22 cellular contexts compared by ENCODE assay signal in the genomic region with DNA sequence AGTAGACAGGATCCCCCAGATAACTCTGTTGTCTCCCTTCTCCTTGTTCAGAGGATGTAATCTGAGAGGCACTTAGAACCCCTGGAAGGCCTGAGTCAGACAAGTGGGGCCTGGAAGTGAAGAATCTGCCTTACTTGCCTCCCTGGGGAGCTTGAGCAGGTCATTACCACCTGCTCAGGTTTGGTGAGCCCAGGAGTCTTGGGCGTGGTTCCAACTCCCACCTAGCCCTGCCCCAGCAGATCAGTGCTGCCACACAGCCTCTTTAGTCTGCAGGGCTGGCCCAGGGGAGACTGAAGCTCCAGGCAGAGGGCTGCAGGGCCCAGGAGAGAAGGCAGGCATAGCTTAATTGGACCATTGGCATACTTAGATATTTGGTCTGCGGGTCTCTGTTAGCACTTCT.
DNase-seq lines count a peak whose midpoint lies in the region; ATAC-seq and TF ChIP-seq lines count a peak whose summit lies in the region.
"Had no signal": no experiment of that assay in that cellular context is flagged by ENCODE, and none has a peak within 500 bp of the region (broad histone marks: within the 10 kb centered on the region; RNA-seq: fewer than 3 reads in every experiment).

No MANE protein-coding gene starts in this region.

- CTCF ChIA-PET in CD8-positive, alpha-beta T cell (lab: Charles Lee), result interaction anchor here (1.4 kb wide), 1 partner anchor 13 kb away, joined by 3 read pairs; no protein-coding TSS in a partner anchor

- intact Hi-C loops in CD8-positive, alpha-beta T cell (cut with DNase I, micrococcal nuclease), result no loop called here

- H3K27me3 Mint-ChIP-seq in GM23338 (ENCODE audit: insufficient read depth, low read depth, poor library complexity) (peaks cover 4% of the 10 kb centered on the region), glutamatergic neuron (ENCODE audit: unreplicated experiment) (no peaks in the 10 kb centered on the region)
- peaks cover 2% of the 10 kb centered on the region for H3K27me3 Mint-ChIP-seq in CD8-positive, alpha-beta T cell (ENCODE audit: low read depth)

- H3K4me3 Mint-ChIP-seq in GM23338 (no peak overlapping the region), glutamatergic neuron (ENCODE audit: unreplicated experiment) (no peak overlapping the region)
- no peak overlapping the region for H3K4me3 Mint-ChIP-seq in CD8-positive, alpha-beta T cell
- H3K4me3 Mint-ChIP-seq: T-helper 2 cell treated with Interferon-gamma antibody and Interleukin-4, amounts not matched to agents 5 μg/mL and 100 μg/mL, for 36 hours had no signal

- no peak overlapping the region for H2AFZ ChIP-seq in GM23338

- H3K79me2 ChIP-seq in GM23338 (replicated peaks; ENCODE audit: insufficient read depth), result no peaks in the 10 kb centered on the region

- H3K4me1 ChIP-seq in GM23338 (ENCODE audit: insufficient read depth), result no peaks in the 10 kb centered on the region; the same call in 1 of the 2 replicates
- H3K4me1 ChIP-seq in CD8-positive, alpha-beta T cell (ENCODE audit: insufficient read depth, low read length), result no peaks in the 10 kb centered on the region
- H3K4me1 ChIP-seq: BLaER1 treated with 17β-estradiol and CSF1 and Interleukin-3, amounts not matched to agents 10 nM and 100 nM had no signal

- no peaks in the 10 kb centered on the region for H3K9me3 ChIP-seq in CD8-positive, alpha-beta T cell (ENCODE audit: low read length)
- H3K9me3 ChIP-seq: BLaER1 treated with 17β-estradiol and CSF1 and Interleukin-3, amounts not matched to agents 10 nM and 100 nM; SK-N-SH had no signal

- no peak overlapping the region for H3K4me2 ChIP-seq in GM23338
- H3K4me2 ChIP-seq: BLaER1 treated with 17β-estradiol and CSF1 and Interleukin-3, amounts not matched to agents 10 nM and 100 nM; SK-N-SH had no signal

- H4K20me1 ChIP-seq in GM23338 (replicated peaks; ENCODE audit: insufficient read depth), result no peaks in the 10 kb centered on the region
- H4K20me1 ChIP-seq: BLaER1 treated with 17β-estradiol and CSF1 and Interleukin-3, amounts not matched to agents 10 nM and 100 nM had no signal

- ATAC-seq in GM23338 (peak; percentile 78), GM21723 (IDR thresholded peaks at IDR 0.05; ENCODE audit: unreplicated experiment) (no peak)
- no peak for ATAC-seq in CD8-positive, alpha-beta T cell
- ATAC-seq: HepG2, PC-3 had no signal

- H3K36me3 Mint-ChIP-seq in GM23338 (ENCODE audit: low read depth), result no peaks in the 10 kb centered on the region
- no peaks in the 10 kb centered on the region for H3K36me3 Mint-ChIP-seq in glutamatergic neuron (ENCODE audit: unreplicated experiment)
- no peaks in the 10 kb centered on the region for H3K36me3 Mint-ChIP-seq in CD8-positive, alpha-beta T cell

- H3K4me1 Mint-ChIP-seq in GM23338 (peaks cover 8% of the 10 kb centered on the region; the same call in 2 of the 3 replicates), glutamatergic neuron (ENCODE audit: low read depth, unreplicated experiment) (peaks cover 2% of the 10 kb centered on the region)
- no peaks in the 10 kb centered on the region for H3K4me1 Mint-ChIP-seq in CD8-positive, alpha-beta T cell (ENCODE audit: low read depth)

- no peak for TF ChIP-seq CTCF in GM23338 (conservative IDR thresholded peaks at IDR 0.05; ENCODE audit: low read depth in 2 of 2)
- no peak for TF ChIP-seq CTCF in glutamatergic neuron (IDR thresholded peaks at IDR 0.05; ENCODE audit: partially characterized antibody, unreplicated experiment)
- TF ChIP-seq CTCF in CD8-positive, alpha-beta T cell (IDR thresholded peaks at IDR 0.05), result no peak

- no peaks in the 10 kb centered on the region for H3K36me3 ChIP-seq in GM23338 (ENCODE audit: insufficient read depth)
- H3K36me3 ChIP-seq in CD8-positive, alpha-beta T cell (ENCODE audit: insufficient read depth, low read length), result no peaks in the 10 kb centered on the region
- H3K36me3 ChIP-seq: BLaER1 treated with 17β-estradiol and CSF1 and Interleukin-3, amounts not matched to agents 10 nM and 100 nM had no signal

- H3K27ac ChIP-seq in GM23338 (ENCODE audit: low read depth), result no peak overlapping the region
- no peak overlapping the region for H3K27ac ChIP-seq in CD8-positive, alpha-beta T cell (ENCODE audit: low read depth, low read length)
- H3K27ac ChIP-seq: BLaER1 treated with 17β-estradiol and CSF1 and Interleukin-3, amounts not matched to agents 10 nM and 100 nM had no signal

- H3F3A ChIP-seq in GM23338 (replicated peaks; ENCODE audit: low read depth), result no peaks in the 10 kb centered on the region

- no peak overlapping the region for H3K4me3 ChIP-seq in GM23338
- no peak overlapping the region for H3K4me3 ChIP-seq in CD8-positive, alpha-beta T cell (ENCODE audit: low read depth, low read length)
- H3K4me3 ChIP-seq: BLaER1 treated with 17β-estradiol and CSF1 and Interleukin-3, amounts not matched to agents 10 nM and 100 nM had no signal

- H3K9me3 Mint-ChIP-seq in GM23338, result no peaks in the 10 kb centered on the region
- peaks cover 2% of the 10 kb centered on the region for H3K9me3 Mint-ChIP-seq in glutamatergic neuron (ENCODE audit: unreplicated experiment)
- H3K9me3 Mint-ChIP-seq in CD8-positive, alpha-beta T cell, result no peaks in the 10 kb centered on the region
- H3K9me3 Mint-ChIP-seq: T-helper 2 cell treated with Interferon-gamma antibody and Interleukin-4, amounts not matched to agents 5 μg/mL and 100 μg/mL, for 36 hours had no signal

- peaks cover 15% of the 10 kb centered on the region; the same call in 1 of the 2 replicates for H3K9me2 ChIP-seq in GM23338 (ENCODE audit: insufficient read depth)
- H3K9me2 ChIP-seq: SK-N-SH had no signal

- POLR2A ChIA-PET in CD8-positive, alpha-beta T cell (lab: Charles Lee), result no interaction called here

- H3K27ac Mint-ChIP-seq in GM23338, result no peak overlapping the region; the same call in 1 of the 2 replicates
- no peak overlapping the region for H3K27ac Mint-ChIP-seq in glutamatergic neuron (ENCODE audit: unreplicated experiment)
- H3K27ac Mint-ChIP-seq in CD8-positive, alpha-beta T cell, result no peak overlapping the region
- H3K27ac Mint-ChIP-seq: T-helper 2 cell treated with Interferon-gamma antibody and Interleukin-4, amounts not matched to agents 5 μg/mL and 100 μg/mL, for 36 hours had no signal

- no peaks in the 10 kb centered on the region for H3K27me3 ChIP-seq in GM23338 (ENCODE audit: insufficient read depth)
- no peaks in the 10 kb centered on the region for H3K27me3 ChIP-seq in CD8-positive, alpha-beta T cell (ENCODE audit: insufficient read depth, low read length)
- H3K27me3 ChIP-seq: BLaER1 treated with 17β-estradiol and CSF1 and Interleukin-3, amounts not matched to agents 10 nM and 100 nM had no signal

- DNase-seq in COR-L47 (lab: John Stamatoyannopoulos, UW) (peak; percentile 29), GM23338 (ENCODE audit: low spot score) (peak; percentile 12), NCI-H2171 (lab: John Stamatoyannopoulos, UW) (peak; percentile 73), glutamatergic neuron (peak; percentile 19), cerebellar cortex (ENCODE audit: low spot score) (no peak), dedifferentiated amniotic fluid mesenchymal stem cell (ENCODE audit: extremely low spot score) (no peak)
- no peak for DNase-seq in CD8-positive, alpha-beta T cell
- DNase-seq: GF-D8, GOT3, KBM-7, NCI-H146, NCI-H2081, NCI-H446 treated with DMSO at 0.1 percent for 48 hours, NCI-H82, PC-3, RPMI8226, SHP77 treated with DMSO at 0.1 percent for 48 hours, SK-N-SH had no signal

TF ChIP-seq in GM23338, 12 proteins besides CTCF, POLR2A, EP300 and RAD21 (continues in another document):
- TF ChIP-seq, protein P1, sequence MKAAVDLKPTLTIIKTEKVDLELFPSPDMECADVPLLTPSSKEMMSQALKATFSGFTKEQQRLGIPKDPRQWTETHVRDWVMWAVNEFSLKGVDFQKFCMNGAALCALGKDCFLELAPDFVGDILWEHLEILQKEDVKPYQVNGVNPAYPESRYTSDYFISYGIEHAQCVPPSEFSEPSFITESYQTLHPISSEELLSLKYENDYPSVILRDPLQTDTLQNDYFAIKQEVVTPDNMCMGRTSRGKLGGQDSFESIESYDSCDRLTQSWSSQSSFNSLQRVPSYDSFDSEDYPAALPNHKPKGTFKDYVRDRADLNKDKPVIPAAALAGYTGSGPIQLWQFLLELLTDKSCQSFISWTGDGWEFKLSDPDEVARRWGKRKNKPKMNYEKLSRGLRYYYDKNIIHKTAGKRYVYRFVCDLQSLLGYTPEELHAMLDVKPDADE (IDR thresholded peaks at IDR 0.05), result no peak
- no peak for TF ChIP-seq JUNB (IDR thresholded peaks at IDR 0.05; ENCODE audit: unreplicated experiment)
- TF ChIP-seq ZNF331 (CRISPR knock-in tag; IDR thresholded peaks at IDR 0.05; ENCODE audit: low read depth), result no peak
- no peak for TF ChIP-seq STAT1 (IDR thresholded peaks at IDR 0.05; ENCODE audit: unreplicated experiment)
- TF ChIP-seq CREB1 (CRISPR knock-in tag; IDR thresholded peaks at IDR 0.05; ENCODE audit: low read depth), result no peak
- no peak for TF ChIP-seq EZH2phosphoT487 (IDR thresholded peaks at IDR 0.05; ENCODE audit: unreplicated experiment)
- TF ChIP-seq NANOG (IDR thresholded peaks at IDR 0.05; ENCODE audit: borderline replicate concordance), result no peak
- TF ChIP-seq, protein P2, sequence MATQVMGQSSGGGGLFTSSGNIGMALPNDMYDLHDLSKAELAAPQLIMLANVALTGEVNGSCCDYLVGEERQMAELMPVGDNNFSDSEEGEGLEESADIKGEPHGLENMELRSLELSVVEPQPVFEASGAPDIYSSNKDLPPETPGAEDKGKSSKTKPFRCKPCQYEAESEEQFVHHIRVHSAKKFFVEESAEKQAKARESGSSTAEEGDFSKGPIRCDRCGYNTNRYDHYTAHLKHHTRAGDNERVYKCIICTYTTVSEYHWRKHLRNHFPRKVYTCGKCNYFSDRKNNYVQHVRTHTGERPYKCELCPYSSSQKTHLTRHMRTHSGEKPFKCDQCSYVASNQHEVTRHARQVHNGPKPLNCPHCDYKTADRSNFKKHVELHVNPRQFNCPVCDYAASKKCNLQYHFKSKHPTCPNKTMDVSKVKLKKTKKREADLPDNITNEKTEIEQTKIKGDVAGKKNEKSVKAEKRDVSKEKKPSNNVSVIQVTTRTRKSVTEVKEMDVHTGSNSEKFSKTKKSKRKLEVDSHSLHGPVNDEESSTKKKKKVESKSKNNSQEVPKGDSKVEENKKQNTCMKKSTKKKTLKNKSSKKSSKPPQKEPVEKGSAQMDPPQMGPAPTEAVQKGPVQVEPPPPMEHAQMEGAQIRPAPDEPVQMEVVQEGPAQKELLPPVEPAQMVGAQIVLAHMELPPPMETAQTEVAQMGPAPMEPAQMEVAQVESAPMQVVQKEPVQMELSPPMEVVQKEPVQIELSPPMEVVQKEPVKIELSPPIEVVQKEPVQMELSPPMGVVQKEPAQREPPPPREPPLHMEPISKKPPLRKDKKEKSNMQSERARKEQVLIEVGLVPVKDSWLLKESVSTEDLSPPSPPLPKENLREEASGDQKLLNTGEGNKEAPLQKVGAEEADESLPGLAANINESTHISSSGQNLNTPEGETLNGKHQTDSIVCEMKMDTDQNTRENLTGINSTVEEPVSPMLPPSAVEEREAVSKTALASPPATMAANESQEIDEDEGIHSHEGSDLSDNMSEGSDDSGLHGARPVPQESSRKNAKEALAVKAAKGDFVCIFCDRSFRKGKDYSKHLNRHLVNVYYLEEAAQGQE (IDR thresholded peaks at IDR 0.05; ENCODE audit: unreplicated experiment), result no peak
- TF ChIP-seq EZH2 (IDR thresholded peaks at IDR 0.05; ENCODE audit: low read depth, unreplicated experiment), result no peak
- TF ChIP-seq ZNF114 (CRISPR knock-in tag; IDR thresholded peaks at IDR 0.05), result no peak

Comparison
In these comparisons a context has a peak if more than half of its experiments do, and no peak if none do; other contexts are left out.
1. DNase-seq: peak in COR-L47 (single experiment), GM23338 (single experiment), NCI-H2171 (single experiment) and glutamatergic neuron (single experiment); none in CD8-positive, alpha-beta T cell (0 of 7), cerebellar cortex (single experiment) and dedifferentiated amniotic fluid mesenchymal stem cell (single experiment).